8 cellular contexts compared by ENCODE assay signal in the genomic region with DNA sequence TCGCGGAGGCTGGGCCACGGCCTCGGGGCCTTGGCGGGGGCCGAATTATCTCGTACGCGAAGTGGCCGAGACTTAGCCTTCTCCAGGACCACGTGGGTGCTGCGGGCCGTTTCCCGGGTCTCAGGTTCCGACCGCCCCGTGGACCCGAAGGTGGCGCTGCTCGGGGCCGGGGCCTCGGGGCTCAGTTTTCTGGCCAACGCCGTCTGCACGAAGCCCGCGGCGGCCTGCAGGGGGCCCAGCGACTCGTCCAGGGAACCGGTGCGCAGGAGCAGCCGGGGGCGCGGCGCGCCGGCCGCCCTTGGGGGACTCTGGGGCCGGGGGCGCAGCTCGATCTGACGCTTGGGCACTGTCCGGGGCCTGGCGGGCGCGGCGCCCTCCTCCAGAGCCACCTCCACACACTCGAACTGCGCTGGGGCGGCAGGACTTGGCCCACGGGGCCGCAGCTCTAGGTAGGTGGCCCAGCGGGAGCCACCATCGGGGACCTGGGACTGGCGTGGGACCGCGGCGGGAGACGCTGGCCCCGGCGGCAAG. TPM values are rescaled to one million over a fixed set of nuclear protein-coding genes. Genes with fewer than 3 reads are reported as not detected.
DNase-seq lines count a peak whose midpoint lies in the region; ATAC-seq and TF ChIP-seq lines count a peak whose summit lies in the region.

No MANE protein-coding gene starts in this region.

- H3K9me3 Mint-ChIP-seq in GM23338: no peaks in the 10 kb centered on the region
- no peaks in the 10 kb centered on the region for H3K9me3 Mint-ChIP-seq in activated T-helper 17 cell treated with anti-CD3 and anti-CD28 coated beads, Interleukin-2, amount 50 U/mL, for 72 hours

- no peak overlapping the region for H3K27ac ChIP-seq in GM23338 (ENCODE audit: low read depth)

- H3K4me1 Mint-ChIP-seq in GM23338: peaks cover 27% of the 10 kb centered on the region
- H3K4me1 Mint-ChIP-seq in activated T-helper 17 cell treated with anti-CD3 and anti-CD28 coated beads, Interleukin-2, amount 50 U/mL, for 72 hours: peaks cover 35% of the 10 kb centered on the region

- intact Hi-C loops in Right ventricle myocardium superior (cut with DNase I): no loop called here

- H3F3A ChIP-seq in GM23338 (replicated peaks; ENCODE audit: low read depth): peaks cover 25% of the 10 kb centered on the region

- no peaks in the 10 kb centered on the region for H4K20me1 ChIP-seq in GM23338 (replicated peaks; ENCODE audit: insufficient read depth)

- H3K27me3 ChIP-seq in BE2C (peaks cover 31% of the 10 kb centered on the region), GM23338 (ENCODE audit: insufficient read depth) (peaks cover 44% of the 10 kb centered on the region)

- peaks cover 6% of the 10 kb centered on the region for H3K36me3 Mint-ChIP-seq in GM23338 (ENCODE audit: low read depth)
- peaks cover 72% of the 10 kb centered on the region for H3K36me3 Mint-ChIP-seq in activated T-helper 17 cell treated with anti-CD3 and anti-CD28 coated beads, Interleukin-2, amount 50 U/mL, for 72 hours (ENCODE audit: low read depth)

- peak; percentile 39 for TF ChIP-seq CTCF in BE2C (IDR thresholded peaks at IDR 0.05; ENCODE audit: low read depth, low read length)
- TF ChIP-seq CTCF in GM23338 (conservative IDR thresholded peaks at IDR 0.05; ENCODE audit: low read depth in 2 of 2): peak; percentile 51 to 68

- H3K9me3 ChIP-seq in BE2C: no peaks in the 10 kb centered on the region

- ATAC-seq in GM23338: peak; percentile 27
- no peak for ATAC-seq in activated T-helper 17 cell treated with anti-CD3 and anti-CD28 coated beads, Interleukin-2, amount 50 U/mL, for 72 hours (replicated peaks)
- peak; percentile 54 for ATAC-seq in Right ventricle myocardium superior (ENCODE audit: poor library complexity)
- no peak for ATAC-seq in HG02970 (IDR thresholded peaks at IDR 0.05; ENCODE audit: low FRiP score, unreplicated experiment)

- no peaks in the 10 kb centered on the region for H3K79me2 ChIP-seq in GM23338 (replicated peaks; ENCODE audit: insufficient read depth)

- H3K4me2 ChIP-seq in GM23338: peak overlapping the region; percentile 96

- peak; percentile 60 for DNase-seq in BE2C
- peak; percentile 84 for DNase-seq in GM23338 (ENCODE audit: low spot score)
- DNase-seq in Right ventricle myocardium superior: peak; percentile 65
- peak; percentile 65 for DNase-seq in retina
- no peak for DNase-seq in SW480 (ENCODE audit: low spot score)
- no peak for DNase-seq in NCI-H345 treated with DMSO at 0.1 percent for 48 hours (lab: John Stamatoyannopoulos, UW; ENCODE audit: unreplicated experiment)

- no peak overlapping the region for H3K27ac Mint-ChIP-seq in GM23338
- H3K27ac Mint-ChIP-seq in activated T-helper 17 cell treated with anti-CD3 and anti-CD28 coated beads, Interleukin-2, amount 50 U/mL, for 72 hours: peak overlapping the region; percentile 90

- H3K4me3 ChIP-seq in BE2C (ENCODE audit: low read depth, low read length): peak overlapping the region; percentile 33
- peak overlapping the region; percentile 81 for H3K4me3 ChIP-seq in GM23338

- H2AFZ ChIP-seq in GM23338: peak overlapping the region; percentile 98

- H3K4me1 ChIP-seq in BE2C (no peaks in the 10 kb centered on the region), GM23338 (ENCODE audit: insufficient read depth) (peaks cover 4% of the 10 kb centered on the region; the same call in 1 of the 2 replicates)

- peak overlapping the region; percentile 86 for H3K4me3 Mint-ChIP-seq in GM23338
- peak overlapping the region; percentile 97 for H3K4me3 Mint-ChIP-seq in activated T-helper 17 cell treated with anti-CD3 and anti-CD28 coated beads, Interleukin-2, amount 50 U/mL, for 72 hours

- no peaks in the 10 kb centered on the region for H3K36me3 ChIP-seq in BE2C
- H3K36me3 ChIP-seq in GM23338 (ENCODE audit: insufficient read depth): no peaks in the 10 kb centered on the region

- H3K9me2 ChIP-seq in GM23338 (ENCODE audit: insufficient read depth): no peaks in the 10 kb centered on the region

- H3K27me3 Mint-ChIP-seq in GM23338 (ENCODE audit: insufficient read depth, low read depth, poor library complexity): peaks cover 49% of the 10 kb centered on the region
- no peaks in the 10 kb centered on the region for H3K27me3 Mint-ChIP-seq in activated T-helper 17 cell treated with anti-CD3 and anti-CD28 coated beads, Interleukin-2, amount 50 U/mL, for 72 hours

TF ChIP-seq in GM23338, 12 proteins besides CTCF, POLR2A, EP300 and RAD21:
- TF ChIP-seq, protein P1, sequence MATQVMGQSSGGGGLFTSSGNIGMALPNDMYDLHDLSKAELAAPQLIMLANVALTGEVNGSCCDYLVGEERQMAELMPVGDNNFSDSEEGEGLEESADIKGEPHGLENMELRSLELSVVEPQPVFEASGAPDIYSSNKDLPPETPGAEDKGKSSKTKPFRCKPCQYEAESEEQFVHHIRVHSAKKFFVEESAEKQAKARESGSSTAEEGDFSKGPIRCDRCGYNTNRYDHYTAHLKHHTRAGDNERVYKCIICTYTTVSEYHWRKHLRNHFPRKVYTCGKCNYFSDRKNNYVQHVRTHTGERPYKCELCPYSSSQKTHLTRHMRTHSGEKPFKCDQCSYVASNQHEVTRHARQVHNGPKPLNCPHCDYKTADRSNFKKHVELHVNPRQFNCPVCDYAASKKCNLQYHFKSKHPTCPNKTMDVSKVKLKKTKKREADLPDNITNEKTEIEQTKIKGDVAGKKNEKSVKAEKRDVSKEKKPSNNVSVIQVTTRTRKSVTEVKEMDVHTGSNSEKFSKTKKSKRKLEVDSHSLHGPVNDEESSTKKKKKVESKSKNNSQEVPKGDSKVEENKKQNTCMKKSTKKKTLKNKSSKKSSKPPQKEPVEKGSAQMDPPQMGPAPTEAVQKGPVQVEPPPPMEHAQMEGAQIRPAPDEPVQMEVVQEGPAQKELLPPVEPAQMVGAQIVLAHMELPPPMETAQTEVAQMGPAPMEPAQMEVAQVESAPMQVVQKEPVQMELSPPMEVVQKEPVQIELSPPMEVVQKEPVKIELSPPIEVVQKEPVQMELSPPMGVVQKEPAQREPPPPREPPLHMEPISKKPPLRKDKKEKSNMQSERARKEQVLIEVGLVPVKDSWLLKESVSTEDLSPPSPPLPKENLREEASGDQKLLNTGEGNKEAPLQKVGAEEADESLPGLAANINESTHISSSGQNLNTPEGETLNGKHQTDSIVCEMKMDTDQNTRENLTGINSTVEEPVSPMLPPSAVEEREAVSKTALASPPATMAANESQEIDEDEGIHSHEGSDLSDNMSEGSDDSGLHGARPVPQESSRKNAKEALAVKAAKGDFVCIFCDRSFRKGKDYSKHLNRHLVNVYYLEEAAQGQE (IDR thresholded peaks at IDR 0.05; ENCODE audit: unreplicated experiment): no peak
- TF ChIP-seq EZH2 (IDR thresholded peaks at IDR 0.05; ENCODE audit: low read depth, unreplicated experiment) (peak; percentile 28), NANOG (IDR thresholded peaks at IDR 0.05; ENCODE audit: borderline replicate concordance) (no peak), JUNB (IDR thresholded peaks at IDR 0.05; ENCODE audit: unreplicated experiment) (no peak)
TF ChIP-seq in GM23338: peak in this region for 1.

RNA-seq across cellular contexts. Expression of a gene that starts 0.7 kb away (rescaled TPM):
- polyA plus RNA-seq in BE2C (2012; ENCODE audit: insufficient read depth, insufficient read length, low read depth): 1.9 TPM
- total RNA-seq in GM23338 (2014; rRNA removed; shearing (Covaris generic)): 2.7 and 3.1 TPM in 2 replicates
- polyA plus RNA-seq in GM23338 (2016; fragmentation: Nextera tagmentation; extraction: Ambion mirVana): 0.54 and 0.73 TPM in 2 replicates
- 1 to 10 TPM; 4.7 to 6.4 TPM for total RNA-seq in activated T-helper 17 cell treated with anti-CD3 and anti-CD28 coated beads, Interleukin-2, amount 50 U/mL, for 72 hours
- 50.3 TPM for total RNA-seq in Right ventricle myocardium superior

RNA-seq across cellular contexts. Expression of a gene that starts 4.5 kb away (rescaled TPM):
- polyA plus RNA-seq in BE2C (2012; ENCODE audit: insufficient read depth, insufficient read length, low read depth): 0.42 TPM
- 1.6 TPM in 1 of 2 replicates, not detected in the other for total RNA-seq in GM23338 (2014; rRNA removed; shearing (Covaris generic))
- 0.52 and 0.71 TPM in 2 replicates for polyA plus RNA-seq in GM23338 (2016; fragmentation: Nextera tagmentation; extraction: Ambion mirVana)
- total RNA-seq in activated T-helper 17 cell treated with anti-CD3 and anti-CD28 coated beads, Interleukin-2, amount 50 U/mL, for 72 hours: 10 to 100 TPM; 39.9 to 55.2 TPM
- 0.70 TPM for total RNA-seq in Right ventricle myocardium superior

RNA-seq across cellular contexts. Expression of a gene that starts 9.7 kb away (rescaled TPM):
- 4.8 TPM for polyA plus RNA-seq in BE2C (2012; ENCODE audit: insufficient read depth, insufficient read length, low read depth)
- 7.1 and 16.0 TPM in 2 replicates for total RNA-seq in GM23338 (2014; rRNA removed; shearing (Covaris generic))
- 20.6 and 22.4 TPM in 2 replicates for polyA plus RNA-seq in GM23338 (2016; fragmentation: Nextera tagmentation; extraction: Ambion mirVana)
- 1 to 10 TPM; 5.6 to 9.2 TPM for total RNA-seq in activated T-helper 17 cell treated with anti-CD3 and anti-CD28 coated beads, Interleukin-2, amount 50 U/mL, for 72 hours
- total RNA-seq in Right ventricle myocardium superior: 17.1 TPM

RNA-seq across cellular contexts. Expression of a gene that starts 11.1 kb away (rescaled TPM):
- polyA plus RNA-seq in BE2C (2012; ENCODE audit: insufficient read depth, insufficient read length, low read depth): not detected
- total RNA-seq in GM23338 (2014; rRNA removed; shearing (Covaris generic)): not detected in 2 replicates
- polyA plus RNA-seq in GM23338 (2016; fragmentation: Nextera tagmentation; extraction: Ambion mirVana): 0.16 and 0.29 TPM in 2 replicates
- total RNA-seq in activated T-helper 17 cell treated with anti-CD3 and anti-CD28 coated beads, Interleukin-2, amount 50 U/mL, for 72 hours: 1 to 10 TPM in 1 of 2 donors, under 1 TPM in 1; 0.95 to 1.6 TPM
- not detected for total RNA-seq in Right ventricle myocardium superior

RNA-seq across cellular contexts. Expression of a gene that starts 45.1 kb away (rescaled TPM):
- polyA plus RNA-seq in BE2C (2012; ENCODE audit: insufficient read depth, insufficient read length, low read depth): 8.8 TPM
- total RNA-seq in GM23338 (2014; rRNA removed; shearing (Covaris generic)): 14.2 and 18.9 TPM in 2 replicates
- 13.4 and 15.1 TPM in 2 replicates for polyA plus RNA-seq in GM23338 (2016; fragmentation: Nextera tagmentation; extraction: Ambion mirVana)
- 10 to 100 TPM; 23.4 to 41.5 TPM for total RNA-seq in activated T-helper 17 cell treated with anti-CD3 and anti-CD28 coated beads, Interleukin-2, amount 50 U/mL, for 72 hours
- total RNA-seq in Right ventricle myocardium superior: 11.5 TPM

Comparison
In these comparisons a context has a peak if more than half of its experiments do, and no peak if none do; other contexts are left out.
1. DNase-seq: peak in BE2C (single experiment), GM23338 (single experiment), Right ventricle myocardium superior (single experiment) and retina (single experiment); none in SW480 (single experiment) and NCI-H345 treated with DMSO at 0.1 percent for 48 hours (single experiment).
2. ATAC-seq: peak in GM23338 (single experiment) and Right ventricle myocardium superior (single experiment); none in activated T-helper 17 cell treated with anti-CD3 and anti-CD28 coated beads, Interleukin-2, amount 50 U/mL, for 72 hours (single experiment) and HG02970 (single experiment).
3. RNA of a gene that starts 4.5 kb away (total RNA-seq): 39.9 to 55.2 TPM in activated T-helper 17 cell treated with anti-CD3 and anti-CD28 coated beads, Interleukin-2, amount 50 U/mL, for 72 hours; 1.6 TPM in GM23338 and 0.70 TPM in Right ventricle myocardium superior (single experiment); every median in the first group is over 10 times any median in the second.